7 cellular contexts compared by ENCODE assay signal in the genomic region with DNA sequence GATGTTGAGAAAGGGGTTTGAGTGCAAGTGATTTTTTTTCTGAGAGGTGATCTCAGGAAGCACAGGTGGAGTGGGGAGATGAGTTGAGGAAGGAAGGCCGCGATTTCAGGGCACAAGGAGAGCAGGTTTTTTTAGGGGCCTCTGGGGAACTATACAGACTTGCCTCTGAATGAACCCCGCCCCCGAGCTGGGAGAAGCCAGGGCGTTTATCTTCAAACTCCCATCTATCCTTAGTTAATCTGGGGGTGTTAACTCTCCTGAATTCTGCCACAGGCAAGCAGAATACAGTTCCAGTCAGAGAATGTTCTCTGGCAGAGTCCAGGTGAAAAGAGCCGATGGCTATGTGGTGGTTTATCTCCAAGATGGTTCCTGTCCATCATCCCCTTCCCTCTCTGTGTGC.
"Had no signal": no experiment of that assay in that cellular context is flagged by ENCODE, and none has a peak within 500 bp of the region (broad histone marks: within the 10 kb centered on the region; RNA-seq: fewer than 3 reads in every experiment).

No MANE protein-coding gene starts in this region.

- H3K27ac Mint-ChIP-seq: GM23338, H9, HFFc6 had no signal

- H3K4me3 Mint-ChIP-seq: GM23338, H9, HFFc6 had no signal

- H3K9me3 Mint-ChIP-seq: GM23338, H9, HFFc6 had no signal

- DNase-seq: GM23248, GOT3, H7, H9, HCEC 1CT, HFFc6 had no signal
